ENCODE assay signal across 30 cellular contexts in genomic region chr7:13155188-13155587, GRCh38.
DNase-seq lines count a peak whose midpoint lies in the region; ATAC-seq and FAIRE-seq lines count a peak whose summit lies in the region.
"Had no signal": no experiment of that assay in that cellular context is flagged by ENCODE, and none has a peak within 500 bp of the region (broad histone marks: within the 10 kb centered on the region; RNA-seq: fewer than 3 reads in every experiment).

No MANE protein-coding gene starts in this region.

- H3K4me1 ChIP-seq in right cardiac atrium (ENCODE audit: control insufficient read depth, insufficient read depth, low read length) (no peaks in the 10 kb centered on the region), aorta (ENCODE audit: control insufficient read depth in 1 of 2, insufficient read depth in 2 of 2, low read length in 2 of 2) (no peaks in the 10 kb centered on the region)
- H3K4me1 ChIP-seq: breast epithelium, suprapubic skin, uterus had no signal

- H3K27ac Mint-ChIP-seq in activated T-cell treated with anti-CD3 and anti-CD28 coated beads, Interleukin-2, amount 50 U/mL, for 72 hours = peak overlapping the region; percentile 31
- H3K27ac Mint-ChIP-seq in activated T-cell treated with anti-CD3 and anti-CD28 coated beads, Interleukin-2, amount 50 U/mL, for 24 hours = no peak overlapping the region
- peak overlapping the region; percentile 71 for H3K27ac Mint-ChIP-seq in activated T-helper 17 cell treated with anti-CD3 and anti-CD28 coated beads, Interleukin-2, amount 50 U/mL, for 72 hours
- H3K27ac Mint-ChIP-seq: activated naive CD8-positive, alpha-beta T cell treated with anti-CD3 and anti-CD28 coated beads, Interleukin-2, amount 50 U/mL, for 24 hours; endodermal cell; stimulated activated effector memory CD8-positive, alpha-beta T cell treated with anti-CD3 and anti-CD28 coated beads, Interleukin-12 subunit alpha, Interleukin-12 subunit beta, amount 100 ng/mL, for 72 hours; T-helper 2 cell treated with Interferon-gamma antibody and Interleukin-4, amounts not matched to agents 5 μg/mL and 100 μg/mL, for 36 hours; WTC11 had no signal

- no peak overlapping the region for H3K4me3 Mint-ChIP-seq in activated T-cell treated with anti-CD3 and anti-CD28 coated beads, Interleukin-2, amount 50 U/mL, for 72 hours
- H3K4me3 Mint-ChIP-seq in activated T-cell treated with anti-CD3 and anti-CD28 coated beads, Interleukin-2, amount 50 U/mL, for 24 hours = no peak overlapping the region
- H3K4me3 Mint-ChIP-seq in activated T-helper 17 cell treated with anti-CD3 and anti-CD28 coated beads, Interleukin-2, amount 50 U/mL, for 72 hours = no peak overlapping the region
- H3K4me3 Mint-ChIP-seq: activated naive CD8-positive, alpha-beta T cell treated with anti-CD3 and anti-CD28 coated beads, Interleukin-2, amount 50 U/mL, for 24 hours; endodermal cell; stimulated activated effector memory CD8-positive, alpha-beta T cell treated with anti-CD3 and anti-CD28 coated beads, Interleukin-12 subunit alpha, Interleukin-12 subunit beta, amount 100 ng/mL, for 72 hours; T-helper 2 cell treated with Interferon-gamma antibody and Interleukin-4, amounts not matched to agents 5 μg/mL and 100 μg/mL, for 36 hours; WTC11 had no signal

- no peaks in the 10 kb centered on the region for H3K9me3 ChIP-seq in right cardiac atrium (ENCODE audit: control insufficient read depth, low read length)
- no peaks in the 10 kb centered on the region for H3K9me3 ChIP-seq in aorta (ENCODE audit: control insufficient read depth, low read length)
- H3K9me3 ChIP-seq: breast epithelium, suprapubic skin, uterus had no signal

- H3K27ac ChIP-seq in right cardiac atrium (ENCODE audit: low read length) = no peak overlapping the region
- no peak overlapping the region for H3K27ac ChIP-seq in aorta (ENCODE audit: low read depth in 1 of 2, low read length in 2 of 2)
- H3K27ac ChIP-seq: breast epithelium, coronary artery, skin epidermis, suprapubic skin, uterus had no signal

- H3K36me3 ChIP-seq in aorta (ENCODE audit: control insufficient read depth in 1 of 2, insufficient read depth in 2 of 2, low read length in 1 of 2) = no peaks in the 10 kb centered on the region
- H3K36me3 ChIP-seq: breast epithelium, suprapubic skin, uterus had no signal

- 53% methylated on average over 1 of the region's 1 CpG for WGBS in right cardiac atrium
- 45 to 53% methylated on average over 1 of the region's 1 CpG for WGBS in aorta, 2 donors

- ATAC-seq in activated T-cell treated with anti-CD3 and anti-CD28 coated beads, Interleukin-2, amount 50 U/mL, for 72 hours (replicated peaks in 1 of 2) = no peak
- ATAC-seq in activated T-helper 17 cell treated with anti-CD3 and anti-CD28 coated beads, Interleukin-2, amount 50 U/mL, for 72 hours (replicated peaks) = peak; percentile 52
- ATAC-seq in right cardiac atrium (no peak), aorta (ENCODE audit: low FRiP score) (no peak)
- ATAC-seq: activated naive CD8-positive, alpha-beta T cell treated with anti-CD3 and anti-CD28 coated beads, Interleukin-2, amount 50 U/mL, for 24 hours; SK-N-SH treated with all-trans-retinoic acid at 6 μM for 48 hours; stimulated activated effector memory CD8-positive, alpha-beta T cell treated with anti-CD3 and anti-CD28 coated beads, Interleukin-12 subunit alpha, Interleukin-12 subunit beta, amount 100 ng/mL, for 72 hours; WTC11 had no signal

- H3K27me3 ChIP-seq in right cardiac atrium (ENCODE audit: control insufficient read depth, insufficient read depth) = no peaks in the 10 kb centered on the region
- no peaks in the 10 kb centered on the region for H3K27me3 ChIP-seq in aorta (ENCODE audit: control insufficient read depth in 1 of 2, insufficient read depth in 2 of 2, low read length in 1 of 2)
- H3K27me3 ChIP-seq: breast epithelium, suprapubic skin, uterus had no signal

- peaks cover 5% of the 10 kb centered on the region for H3K4me1 Mint-ChIP-seq in activated T-cell treated with anti-CD3 and anti-CD28 coated beads, Interleukin-2, amount 50 U/mL, for 72 hours (ENCODE audit: low read depth)
- peaks cover 2% of the 10 kb centered on the region for H3K4me1 Mint-ChIP-seq in activated T-cell treated with anti-CD3 and anti-CD28 coated beads, Interleukin-2, amount 50 U/mL, for 24 hours (ENCODE audit: low read depth)
- peaks cover 6% of the 10 kb centered on the region for H3K4me1 Mint-ChIP-seq in activated T-helper 17 cell treated with anti-CD3 and anti-CD28 coated beads, Interleukin-2, amount 50 U/mL, for 72 hours
- H3K4me1 Mint-ChIP-seq: stimulated activated effector memory CD8-positive, alpha-beta T cell treated with anti-CD3 and anti-CD28 coated beads, Interleukin-12 subunit alpha, Interleukin-12 subunit beta, amount 100 ng/mL, for 72 hours had no signal

- no peak overlapping the region for H3K4me3 ChIP-seq in right cardiac atrium (ENCODE audit: low read length)
- no peak overlapping the region for H3K4me3 ChIP-seq in aorta (ENCODE audit: low read length in 2 of 2)
- H3K4me3 ChIP-seq: breast epithelium, coronary artery, skin epidermis, suprapubic skin, uterus had no signal

- intact Hi-C loops in right cardiac atrium (cut with DNase I) = no loop called here
- intact Hi-C loops in aorta (cut with DNase I) = no loop called here

- H3K27me3 Mint-ChIP-seq in activated T-cell treated with anti-CD3 and anti-CD28 coated beads, Interleukin-2, amount 50 U/mL, for 72 hours (ENCODE audit: low read depth) = no peaks in the 10 kb centered on the region
- peaks cover 7% of the 10 kb centered on the region for H3K27me3 Mint-ChIP-seq in activated T-cell treated with anti-CD3 and anti-CD28 coated beads, Interleukin-2, amount 50 U/mL, for 24 hours
- H3K27me3 Mint-ChIP-seq in activated T-helper 17 cell treated with anti-CD3 and anti-CD28 coated beads, Interleukin-2, amount 50 U/mL, for 72 hours = no peaks in the 10 kb centered on the region

- no peak for DNase-seq in activated T-cell treated with anti-CD3 and anti-CD28 coated beads, Interleukin-2, amount 50 U/mL, for 72 hours
- no peak for DNase-seq in activated T-cell treated with anti-CD3 and anti-CD28 coated beads, Interleukin-2, amount 50 U/mL, for 24 hours
- peak; percentile 62 for DNase-seq in NCI-H2107 treated with DMSO at 0.1 percent for 48 hours (lab: John Stamatoyannopoulos, UW; ENCODE audit: unreplicated experiment)
- no peak for DNase-seq in amygdala (lab: John Stamatoyannopoulos, UW)
- no peak for DNase-seq in right cardiac atrium
- DNase-seq in GM19239 (ENCODE audit: insufficient read length, low spot score) = no peak
- DNase-seq in aorta = no peak
- DNase-seq: activated CD4-positive, alpha-beta T cell treated with anti-CD3 and anti-CD28 coated beads, Interleukin-2, amount 50 U/mL, for 4 hours; activated CD8-positive, alpha-beta memory T cell treated with anti-CD3 and anti-CD28 coated beads, Interleukin-2, amount 50 U/mL, for 48 hours; activated gamma-delta T cell; activated naive CD8-positive, alpha-beta T cell treated with anti-CD3 and anti-CD28 coated beads, Interleukin-2, amount 50 U/mL, for 24 hours; endodermal cell; kidney; mammary epithelial cell; NCI-H1092 treated with DMSO at 0.1 percent for 48 hours; NCI-H524; nucleus accumbens; stimulated activated CD4-positive, alpha-beta T cell treated with anti-CD3 and anti-CD28 coated beads, Interleukin-1b, Interleukin-23, amount 100 ng/mL, for 48 hours; uterus had no signal

- H3K9me3 Mint-ChIP-seq in activated T-cell treated with anti-CD3 and anti-CD28 coated beads, Interleukin-2, amount 50 U/mL, for 72 hours = no peaks in the 10 kb centered on the region
- H3K9me3 Mint-ChIP-seq in activated T-cell treated with anti-CD3 and anti-CD28 coated beads, Interleukin-2, amount 50 U/mL, for 24 hours = no peaks in the 10 kb centered on the region
- H3K9me3 Mint-ChIP-seq in activated T-helper 17 cell treated with anti-CD3 and anti-CD28 coated beads, Interleukin-2, amount 50 U/mL, for 72 hours = no peaks in the 10 kb centered on the region
- H3K9me3 Mint-ChIP-seq: activated naive CD8-positive, alpha-beta T cell treated with anti-CD3 and anti-CD28 coated beads, Interleukin-2, amount 50 U/mL, for 24 hours; endodermal cell; stimulated activated effector memory CD8-positive, alpha-beta T cell treated with anti-CD3 and anti-CD28 coated beads, Interleukin-12 subunit alpha, Interleukin-12 subunit beta, amount 100 ng/mL, for 72 hours; T-helper 2 cell treated with Interferon-gamma antibody and Interleukin-4, amounts not matched to agents 5 μg/mL and 100 μg/mL, for 36 hours; WTC11 had no signal

- no peak for FAIRE-seq in GM19239 (lab: Jason Lieb, UNC)
- FAIRE-seq: D721Med, H1, kidney had no signal

- H3K36me3 Mint-ChIP-seq in activated T-cell treated with anti-CD3 and anti-CD28 coated beads, Interleukin-2, amount 50 U/mL, for 72 hours (ENCODE audit: insufficient read depth in 2 of 2) = no peaks in the 10 kb centered on the region
- no peaks in the 10 kb centered on the region for H3K36me3 Mint-ChIP-seq in activated T-cell treated with anti-CD3 and anti-CD28 coated beads, Interleukin-2, amount 50 U/mL, for 24 hours (ENCODE audit: low read depth)
- H3K36me3 Mint-ChIP-seq in activated T-helper 17 cell treated with anti-CD3 and anti-CD28 coated beads, Interleukin-2, amount 50 U/mL, for 72 hours (ENCODE audit: low read depth) = no peaks in the 10 kb centered on the region
- H3K36me3 Mint-ChIP-seq: stimulated activated effector memory CD8-positive, alpha-beta T cell treated with anti-CD3 and anti-CD28 coated beads, Interleukin-12 subunit alpha, Interleukin-12 subunit beta, amount 100 ng/mL, for 72 hours; WTC11 had no signal
